31 cellular contexts compared by ENCODE assay signal in genomic region chr9:130191068-130191748, GRCh38. TPM values are rescaled to one million over a fixed set of nuclear protein-coding genes. Genes with fewer than 3 reads are reported as not detected.
DNase-seq lines count a peak whose midpoint lies in the region; ATAC-seq and TF ChIP-seq lines count a peak whose summit lies in the region.
"Had no signal": no experiment of that assay in that cellular context is flagged by ENCODE, and none has a peak within 500 bp of the region (broad histone marks: within the 10 kb centered on the region; RNA-seq: fewer than 3 reads in every experiment).

No MANE protein-coding gene starts in this region.

- TF ChIP-seq RAD21 in IMR-90 (IDR thresholded peaks at IDR 0.05; ENCODE audit: low read length) = no peak

- no peak overlapping the region for H2BK5ac ChIP-seq in IMR-90 (ENCODE audit: low read depth, low read length, poor library complexity, severe bottlenecking)

- H4K20me1 ChIP-seq in IMR-90 (ENCODE audit: insufficient read depth, low read length) = peaks cover 91% of the 10 kb centered on the region

- H4K91ac ChIP-seq in IMR-90 (ENCODE audit: insufficient read depth, low read depth, low read length) = no peak overlapping the region

- no TSS peak for BruUV-seq in IMR-90 (replicated peaks; lab: Mats Ljungman, UMichigan)

- H3K9me3 ChIP-seq in IMR-90 (ENCODE audit: control insufficient read depth, insufficient read depth, low read length) (no peaks in the 10 kb centered on the region), muscle layer of colon (ENCODE audit: low read length) (no peaks in the 10 kb centered on the region), transverse colon (no peaks in the 10 kb centered on the region), lower lobe of right lung (no peaks in the 10 kb centered on the region)
- H3K9me3 ChIP-seq: Caco-2, ovary, Peyer's patch, tibial nerve had no signal

- H3K79me1 ChIP-seq in IMR-90 (ENCODE audit: low read depth in 1 of 2, low read length in 2 of 2) = peaks cover 28 to 97% of the 10 kb centered on the region in 2 experiments

- CTCF ChIA-PET in IMR-90 (lab: Yijun Ruan, JAX) = no interaction called here

- H2AK5ac ChIP-seq in IMR-90 (ENCODE audit: low read depth, low read length) = peak overlapping the region; percentile 33; the same call in 1 of the 2 replicates

- WGBS in IMR-90 (ENCODE audit: extremely low coverage in 2 of 2, insufficient read length in 1 of 2), 2 experiments = 96% methylated on average over 8 of the region's 26 CpGs; no CpG with 5 or more reads in 1 of the 2 experiments
- WGBS in transverse colon (ENCODE audit: low coverage in 1 of 2), 2 donors = 82% methylated on average over 18 of the region's 26 CpGs; no CpG with 5 or more reads in 1 of the 2 donors

- H4K5ac ChIP-seq in IMR-90 (ENCODE audit: low read depth, low read length) = no peak overlapping the region

- TF ChIP-seq EP300 in transverse colon (IDR thresholded peaks at IDR 0.05; ENCODE audit: low read depth) = no peak

- dilution Hi-C loops in IMR-90 (cut with HindIII; ENCODE audit: low sequenced_read_pairs, unreplicated experiment) = no loop called here

- no peak overlapping the region for H4K8ac ChIP-seq in IMR-90 (ENCODE audit: low read depth in 2 of 2, low read length in 2 of 2)

- in situ Hi-C loops in IMR-90 (cut with MboI; ENCODE audit: low sequenced_read_pairs) (no loop called here), transverse colon (cut with MboI; ENCODE audit: low pct_ligation_motif_present in 1 of 4, low pct_unique_long_range_greater_than_20kb in 1 of 4, low sequenced_read_pairs in 3 of 4) (no loop called here)

- H3K23ac ChIP-seq in IMR-90 (ENCODE audit: low read depth, low read length) = no peak overlapping the region

- H3K56ac ChIP-seq in IMR-90 (ENCODE audit: extremely low read depth, insufficient read depth, low read length) = no peak overlapping the region

- no peak for TF ChIP-seq CTCF in IMR-90 (conservative IDR thresholded peaks at IDR 0.05; ENCODE audit: low read depth, low read length)
- TF ChIP-seq CTCF in transverse colon (IDR thresholded peaks at IDR 0.05) = no peak
- TF ChIP-seq CTCF in lower lobe of right lung (IDR thresholded peaks at IDR 0.05) = no peak

- H3K9ac ChIP-seq in IMR-90 (ENCODE audit: low read depth, low read length) (no peak overlapping the region), muscle layer of colon (ENCODE audit: low read length) (peak overlapping the region; percentile 9)

- H3K27me3 ChIP-seq in IMR-90 (ENCODE audit: control insufficient read depth, insufficient read depth, low read length) = no peaks in the 10 kb centered on the region
- no peaks in the 10 kb centered on the region for H3K27me3 ChIP-seq in muscle layer of colon (ENCODE audit: control insufficient read depth in 1 of 2, insufficient read depth in 2 of 2, low read length in 2 of 2)
- H3K27me3 ChIP-seq in transverse colon = no peaks in the 10 kb centered on the region
- no peaks in the 10 kb centered on the region for H3K27me3 ChIP-seq in lower lobe of right lung (ENCODE audit: low read depth)
- H3K27me3 ChIP-seq: ovary, Peyer's patch, tibial nerve had no signal

- H3K4me3 ChIP-seq in IMR-90 (ENCODE audit: insufficient read depth, low read depth, low read length) (no peak overlapping the region), muscle layer of colon (ENCODE audit: low read depth in 1 of 2, low read length in 2 of 2) (peak overlapping the region in 1 of 2 donors; percentile 37), transverse colon (no peak overlapping the region), lower lobe of right lung (no peak overlapping the region)
- H3K4me3 ChIP-seq: ovary, Peyer's patch, smooth muscle cell, tibial nerve had no signal

- H3K4me1 ChIP-seq in IMR-90 (ENCODE audit: control insufficient read depth, insufficient read depth, low read length) (peaks cover 36% of the 10 kb centered on the region), muscle layer of colon (ENCODE audit: insufficient read depth, low read length) (peaks cover 91% of the 10 kb centered on the region), transverse colon (peaks cover 19 to 59% (median 44%) of the 10 kb centered on the region in 4 donors), lower lobe of right lung (peaks cover 13% of the 10 kb centered on the region)

- no peak overlapping the region for H3K4ac ChIP-seq in IMR-90 (ENCODE audit: low read depth, low read length)

- TF ChIP-seq POLR2A in IMR-90 (IDR thresholded peaks at IDR 0.05; ENCODE audit: low read depth, low read length) = no peak
- TF ChIP-seq POLR2A in transverse colon (IDR thresholded peaks at IDR 0.05) = no peak

- H2AK9ac ChIP-seq in IMR-90 (replicated peaks; ENCODE audit: low read depth, low read length, poor library complexity) = no peak overlapping the region

- DNase-seq in IMR-90 (no peak), transverse colon (no peak), lower lobe of right lung (no peak)
- no peak for DNase-seq in activated effector memory CD4-positive, alpha-beta T cell treated with anti-CD3 and anti-CD28 coated beads, Interleukin-2, amount 50 U/mL, for 16 hours
- DNase-seq: activated CD4-positive, alpha-beta T cell treated with anti-CD3 and anti-CD28 coated beads, Interleukin-2, amount 10 ng/mL, durations not matched to agents 24 days and 14 days; activated gamma-delta T cell treated with Interleukin-2 at 50 U/mL for 16 hours; activated naive CD8-positive, alpha-beta T cell treated with anti-CD3 and anti-CD28 coated beads, Interleukin-2, amount 10 ng/mL, durations not matched to agents 7 days and 5 days; Caco-2; central memory CD4-positive, alpha-beta T cell; DMS79 treated with DMSO at 0.1 percent for 48 hours; GDM1; left colon; mammary epithelial cell; MV-4-11; NCI-H1436; NCI-H2081 treated with DMSO at 0.1 percent for 48 hours; NCI-H2227 treated with DMSO at 0.1 percent for 48 hours; NCI-H748 treated with DMSO at 0.1 percent for 48 hours; nephron progenitor cell; ovary; Peyer's patch; SIG-M5; stimulated activated naive CD4-positive, alpha-beta T cell; WERI-Rb-1 had no signal

- H2BK20ac ChIP-seq in IMR-90 (ENCODE audit: low read depth, low read length) = no peak overlapping the region

- H3K14ac ChIP-seq in IMR-90 (replicated peaks; ENCODE audit: low read depth, low read length) = no peak overlapping the region

- no peak overlapping the region for H3K4me2 ChIP-seq in IMR-90 (ENCODE audit: low read depth, low read length)
- H3K4me2 ChIP-seq: smooth muscle cell had no signal

- H2AFZ ChIP-seq in IMR-90 (replicated peaks; ENCODE audit: low read length, poor library complexity) = peak overlapping the region; percentile 15

- H3K9me1 ChIP-seq in IMR-90 (ENCODE audit: insufficient read depth, low read length) = peaks cover 34% of the 10 kb centered on the region

- H3K27ac ChIP-seq in IMR-90 (ENCODE audit: insufficient read depth, low read length) (no peak overlapping the region), cingulate gyrus (ENCODE audit: low read depth, low read length) (peak overlapping the region; percentile 29), muscle layer of colon (ENCODE audit: low read depth, low read length) (peak overlapping the region; percentile 89), transverse colon (peak overlapping the region; percentile 59 to 87 (median 81)), lower lobe of right lung (no peak overlapping the region)
- H3K27ac ChIP-seq: ovary, tibial nerve, WERI-Rb-1 had no signal

- H2BK15ac ChIP-seq in IMR-90 (ENCODE audit: low read depth, low read length) = no peak overlapping the region

- intact Hi-C loops in IMR-90 (cut with micrococcal nuclease) = no loop called here
- intact Hi-C loops in transverse colon (cut with DNase I; ENCODE audit: low total_unique reads) = loop anchor here (5.0 kb wide), 1 partner anchor 74 kb away; no protein-coding TSS in a partner anchor
- intact Hi-C loops in lower lobe of right lung (cut with DNase I) = no loop called here

- H2BK120ac ChIP-seq in IMR-90 (ENCODE audit: low read depth, low read length) = no peak overlapping the region

- H3K36me3 ChIP-seq in IMR-90 (ENCODE audit: control insufficient read depth, insufficient read depth, low read length) = no peaks in the 10 kb centered on the region
- no peaks in the 10 kb centered on the region for H3K36me3 ChIP-seq in muscle layer of colon (ENCODE audit: insufficient read depth, low read length)
- no peaks in the 10 kb centered on the region for H3K36me3 ChIP-seq in transverse colon
- no peaks in the 10 kb centered on the region for H3K36me3 ChIP-seq in lower lobe of right lung
- H3K36me3 ChIP-seq: ovary, Peyer's patch, tibial nerve had no signal

- no peak overlapping the region for H3K18ac ChIP-seq in IMR-90 (ENCODE audit: low read depth, low read length)

- ATAC-seq in IMR-90 (ENCODE audit: low read depth) (no peak), esophagus mucosa (no peak), lower lobe of right lung (no peak)
- ATAC-seq: left colon had no signal

- POLR2A ChIA-PET in IMR-90 (lab: Charles Lee; ENCODE audit: unreplicated experiment) = no interaction called here

TF ChIP-seq in IMR-90, 13 proteins besides CTCF, POLR2A, EP300 and RAD21 (continues in another document):
- TF ChIP-seq RFX5 (IDR thresholded peaks at IDR 0.05; ENCODE audit: low read depth, low read length) (no peak), SMC3 (IDR thresholded peaks at IDR 0.05; ENCODE audit: low read depth, low read length) (no peak), ELK1 (IDR thresholded peaks at IDR 0.05; ENCODE audit: borderline replicate concordance, low read depth, low read length) (no peak), MAFK (IDR thresholded peaks at IDR 0.05; ENCODE audit: low read depth, low read length) (no peak), FOS (IDR thresholded peaks at IDR 0.05; ENCODE audit: low read depth, low read length) (no peak), RCOR1 (IDR thresholded peaks at IDR 0.05; ENCODE audit: insufficient replicate concordance, low read length) (no peak), CHD1 (IDR thresholded peaks at IDR 0.05; ENCODE audit: low read depth, low read length) (no peak), MXI1 (IDR thresholded peaks at IDR 0.05; ENCODE audit: borderline replicate concordance, low read depth, low read length) (no peak), NFE2L2 (IDR thresholded peaks at IDR 0.05; ENCODE audit: low read depth, low read length) (no peak), BHLHE40 (IDR thresholded peaks at IDR 0.05; ENCODE audit: low read depth, low read length) (no peak)

RNA-seq across cellular contexts. Expression of gene NCS1, which starts 19.0 kb away (rescaled TPM):
- total RNA-seq in IMR-90 (2012; rRNA removed) (35.8 and 41.0 TPM in 2 replicates), transverse colon (10 to 100 TPM; 11.9 to 66.5 (median 25.9) TPM), esophagus mucosa (19.7 TPM), lower lobe of right lung (7.0 TPM)
- 60.5 and 68.9 TPM in 2 replicates for polyA plus RNA-seq in IMR-90 (2012; rRNA removed)
- polyA plus RNA-seq in IMR-90 (2012; cell fraction: cytosol; rRNA removed) = 45.5 and 54.7 TPM in 2 replicates
- polyA plus RNA-seq in IMR-90 (2012; cell fraction: nucleus; rRNA removed; ENCODE audit: low replicate concordance) = 36.7 and 43.5 TPM in 2 replicates
- polyA plus RNA-seq: CD14-positive monocyte, IgD-negative memory B cell had no signal

Comparison
In these comparisons a context has a peak if more than half of its experiments do, and no peak if none do; other contexts are left out.
1. H3K27ac ChIP-seq: peak in cingulate gyrus (single experiment), muscle layer of colon (single experiment) and transverse colon (4 of 4); none in IMR-90 (single experiment) and lower lobe of right lung (single experiment).